Comparison of ENCODE assay signal across 20 cellular contexts in the genomic region with DNA sequence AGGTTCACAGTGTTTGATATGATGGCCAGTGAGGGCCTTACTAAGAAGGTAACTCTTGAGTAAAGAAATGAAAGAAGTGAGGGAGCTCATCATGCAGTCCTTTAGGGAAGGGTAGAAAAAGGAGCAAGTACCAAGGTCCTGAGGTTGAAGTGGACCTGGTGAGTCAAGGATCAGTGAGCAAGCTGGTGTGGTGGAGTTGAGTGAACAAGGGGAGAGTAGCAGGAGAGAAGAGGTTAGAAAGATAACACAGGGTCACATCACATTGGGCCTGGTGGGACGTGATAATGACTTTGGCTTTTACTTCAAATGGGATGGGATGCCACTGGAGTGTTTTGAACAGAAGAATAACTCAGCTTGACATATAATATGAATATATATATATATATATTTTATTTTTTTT.
"Had no signal": no experiment of that assay in that cellular context is flagged by ENCODE, and none has a peak within 500 bp of the region (broad histone marks: within the 10 kb centered on the region; RNA-seq: fewer than 3 reads in every experiment).

No MANE protein-coding gene starts in this region.

- DNase-seq: dermis blood vessel endothelial cell; dorsolateral prefrontal cortex; effector CD4-positive, alpha-beta T cell; effector memory CD4-positive, alpha-beta T cell; esophagus squamous epithelium; foreskin fibroblast; foreskin melanocyte; gastrocnemius medialis; glutamatergic neuron; head of caudate nucleus; heart right ventricle; hippocampal formation; left cardiac atrium; left lung; left ventricle myocardium superior; lower lobe of right lung; mesenchymal stem cell; mucosa of descending colon; naive B cell had no signal

- H3K4me1 ChIP-seq: esophagus squamous epithelium, gastrocnemius medialis, heart right ventricle, left lung, lower lobe of right lung had no signal

- H3K4me3 ChIP-seq: coronary artery, dorsolateral prefrontal cortex, esophagus squamous epithelium, gastrocnemius medialis, heart right ventricle, left lung, lower lobe of right lung, mucosa of descending colon had no signal

- H3K9me3 ChIP-seq: esophagus squamous epithelium, gastrocnemius medialis, heart right ventricle, left lung, lower lobe of right lung, mucosa of descending colon had no signal

- H3K27ac ChIP-seq: coronary artery, dorsolateral prefrontal cortex, esophagus squamous epithelium, gastrocnemius medialis, heart right ventricle, left lung, lower lobe of right lung had no signal

- H3K27me3 ChIP-seq: dorsolateral prefrontal cortex, esophagus squamous epithelium, gastrocnemius medialis, left lung had no signal

- H3K36me3 ChIP-seq: esophagus squamous epithelium, gastrocnemius medialis, heart right ventricle, left lung, lower lobe of right lung had no signal
